17 cellular contexts compared by ENCODE assay signal in the genomic region with DNA sequence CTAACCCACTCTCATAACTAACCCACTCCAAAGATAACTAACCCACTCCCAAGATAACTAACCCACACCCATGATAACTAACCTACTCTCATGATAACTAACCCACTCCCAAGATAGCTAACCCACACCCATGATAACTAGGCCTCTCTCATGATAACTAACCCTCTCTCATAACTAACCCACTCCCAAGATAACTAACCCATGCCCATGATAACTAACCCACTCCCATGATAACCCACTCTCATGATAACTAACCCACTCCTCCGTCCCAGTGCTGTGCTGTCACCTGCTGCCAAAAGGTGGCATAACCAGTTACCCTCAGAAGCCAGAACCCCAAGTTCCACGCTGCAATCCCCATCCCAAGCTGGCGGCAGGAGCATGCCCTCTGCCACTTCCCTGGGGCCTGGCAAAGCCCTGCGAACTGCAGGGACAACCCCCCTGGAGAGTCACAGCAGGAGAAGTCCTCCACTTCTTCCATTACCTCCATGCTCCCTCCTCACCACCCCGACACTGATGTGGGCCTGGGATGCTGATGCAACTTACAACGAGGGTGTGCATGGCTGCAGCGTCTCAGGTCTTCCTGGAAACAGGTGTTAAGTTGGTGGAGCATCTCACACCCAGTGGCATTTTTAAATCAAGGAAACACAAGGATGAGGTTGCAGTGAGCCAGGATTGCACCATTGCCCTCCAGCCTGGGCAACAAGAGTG. TPM values are rescaled to one million over a fixed set of nuclear protein-coding genes. Genes with fewer than 3 reads are reported as not detected.
DNase-seq lines count a peak whose midpoint lies in the region; FAIRE-seq and TF ChIP-seq lines count a peak whose summit lies in the region.
"Had no signal": no experiment of that assay in that cellular context is flagged by ENCODE, and none has a peak within 500 bp of the region (broad histone marks: within the 10 kb centered on the region; RNA-seq: fewer than 3 reads in every experiment).

No MANE protein-coding gene starts in this region.

- H2BK5ac ChIP-seq in trophoblast cell (ENCODE audit: low read depth, low read length, poor library complexity) = no peak overlapping the region

- H3K4me3 Mint-ChIP-seq in T-helper 1 cell treated with Interleukin-12 subunit alpha and Interleukin-12 subunit beta and Interleukin-4 antibody, amounts not matched to agents 30 μg/mL and 1 μg/mL, for 36 hours = no peak overlapping the region

- H4K8ac ChIP-seq in trophoblast cell (ENCODE audit: low read depth, low read length) = no peak overlapping the region

- no peak overlapping the region for H4K12ac ChIP-seq in trophoblast cell (ENCODE audit: low read depth, low read length)

- H3K27ac ChIP-seq in brain microvascular endothelial cell = no peak overlapping the region
- H3K27ac ChIP-seq in osteoblast (ENCODE audit: low read depth, low read length) = no peak overlapping the region
- no peak overlapping the region for H3K27ac ChIP-seq in trophoblast cell (ENCODE audit: low read depth, low read length)
- H3K27ac ChIP-seq: adrenal gland, dorsolateral prefrontal cortex, neutrophil had no signal

- H3K4me1 Mint-ChIP-seq in T-helper 1 cell treated with Interleukin-12 subunit alpha and Interleukin-12 subunit beta and Interleukin-4 antibody, amounts not matched to agents 30 μg/mL and 1 μg/mL, for 36 hours (ENCODE audit: low read depth) = peaks cover 6% of the 10 kb centered on the region

- H3K4me3 ChIP-seq in brain microvascular endothelial cell (ENCODE audit: low read depth, low read length) (no peak overlapping the region), osteoblast (ENCODE audit: insufficient read depth, low read length) (no peak overlapping the region), trophoblast cell (ENCODE audit: low read depth, low read length) (no peak overlapping the region)
- H3K4me3 ChIP-seq: adrenal gland, dorsolateral prefrontal cortex, HAP-1 had no signal

- H4K20me1 ChIP-seq in osteoblast (ENCODE audit: insufficient read depth, low read length) = no peaks in the 10 kb centered on the region

- peaks cover 4% of the 10 kb centered on the region for H3K4me1 ChIP-seq in osteoblast (ENCODE audit: insufficient read depth, low read length)
- H3K4me1 ChIP-seq in trophoblast cell (ENCODE audit: control insufficient read depth in 1 of 2, insufficient read depth in 2 of 2, low read length in 2 of 2) = peaks cover 12% of the 10 kb centered on the region in 2 experiments

- no peak overlapping the region for H3K14ac ChIP-seq in trophoblast cell (ENCODE audit: low read length)

- TF ChIP-seq CTCF in brain microvascular endothelial cell (IDR thresholded peaks at IDR 0.05; ENCODE audit: low read depth, low read length, missing control alignments) = peak; percentile 17
- TF ChIP-seq CTCF in osteoblast (IDR thresholded peaks at IDR 0.05; ENCODE audit: extremely low read depth, low read depth, low read length) = no peak

- H3K18ac ChIP-seq in trophoblast cell (ENCODE audit: low read length) = no peak overlapping the region

- no peak overlapping the region for H3K4ac ChIP-seq in trophoblast cell (ENCODE audit: low read depth, low read length)

- no peak overlapping the region for H2BK12ac ChIP-seq in trophoblast cell (ENCODE audit: low read length)

- no peak overlapping the region for H3K23ac ChIP-seq in trophoblast cell (ENCODE audit: low read length)

- H3K27me3 ChIP-seq in brain microvascular endothelial cell (replicated peaks) (no peaks in the 10 kb centered on the region), osteoblast (ENCODE audit: insufficient read depth, low read length) (no peaks in the 10 kb centered on the region), trophoblast cell (ENCODE audit: insufficient read depth, low read length) (no peaks in the 10 kb centered on the region)
- H3K27me3 ChIP-seq: adrenal gland, dorsolateral prefrontal cortex, neutrophil had no signal

- H3K36me3 Mint-ChIP-seq in T-helper 1 cell treated with Interleukin-12 subunit alpha and Interleukin-12 subunit beta and Interleukin-4 antibody, amounts not matched to agents 30 μg/mL and 1 μg/mL, for 36 hours (ENCODE audit: low read depth) = peaks cover 6% of the 10 kb centered on the region

- H2BK120ac ChIP-seq in trophoblast cell (ENCODE audit: insufficient read depth, low read length, poor library complexity) = no peak overlapping the region

- WGBS in trophoblast cell (ENCODE audit: extremely low coverage, insufficient coverage, insufficient read length) = no CpG with 5 or more reads among the region's 7 CpGs

- DNase-seq in T-helper 1 cell (no peak), HTR-8/SVneo (ENCODE audit: insufficient read length, low spot score) (no peak), brain microvascular endothelial cell (no peak), osteoblast (ENCODE audit: insufficient read length, low spot score, missing footprints) (peak; percentile 74), pons (ENCODE audit: low spot score) (no peak), trophoblast cell (no peak)
- no peak for DNase-seq in stimulated activated CD4-positive, alpha-beta T cell treated with anti-CD3 and anti-CD28 coated beads, Interleukin-4, amount 100 ng/mL, for 4 hours
- DNase-seq: activated CD8-positive, alpha-beta memory T cell treated with anti-CD3 and anti-CD28 coated beads for 24 hours; foreskin fibroblast; NCI-H1436 treated with DMSO at 0.1 percent for 48 hours; NK-92 treated with Interleukin-12 subunit alpha and Interleukin-12 subunit beta, amount 100 ng/mL, for 24 hours had no signal

- H4K91ac ChIP-seq in trophoblast cell (ENCODE audit: low read depth, low read length) = no peak overlapping the region

- H3K4me2 ChIP-seq in osteoblast (ENCODE audit: insufficient read depth, low read length) (no peak overlapping the region), trophoblast cell (ENCODE audit: low read length) (no peak overlapping the region)

- H3K27me3 Mint-ChIP-seq in T-helper 1 cell treated with Interleukin-12 subunit alpha and Interleukin-12 subunit beta and Interleukin-4 antibody, amounts not matched to agents 30 μg/mL and 1 μg/mL, for 36 hours (ENCODE audit: low read depth) = peaks cover 3% of the 10 kb centered on the region

- in situ Hi-C loops in brain microvascular endothelial cell (cut with HindIII; ENCODE audit: low pct_ligation_motif_present, low sequenced_read_pairs) = no loop called here

- H3K79me1 ChIP-seq in trophoblast cell (ENCODE audit: low read length) = no peaks in the 10 kb centered on the region

- peaks cover 25% of the 10 kb centered on the region for H3K9me3 Mint-ChIP-seq in T-helper 1 cell treated with Interleukin-12 subunit alpha and Interleukin-12 subunit beta and Interleukin-4 antibody, amounts not matched to agents 30 μg/mL and 1 μg/mL, for 36 hours

- peaks cover 6% of the 10 kb centered on the region for H3K9me3 ChIP-seq in osteoblast (ENCODE audit: low read depth, low read length)
- peaks cover 11% of the 10 kb centered on the region for H3K9me3 ChIP-seq in trophoblast cell (ENCODE audit: insufficient read depth, low read depth, low read length)
- H3K9me3 ChIP-seq: adrenal gland, HAP-1 had no signal

- peak overlapping the region; percentile 18 for H3K27ac Mint-ChIP-seq in T-helper 1 cell treated with Interleukin-12 subunit alpha and Interleukin-12 subunit beta and Interleukin-4 antibody, amounts not matched to agents 30 μg/mL and 1 μg/mL, for 36 hours

- H3K36me3 ChIP-seq in brain microvascular endothelial cell (replicated peaks) = no peaks in the 10 kb centered on the region
- H3K36me3 ChIP-seq in osteoblast (ENCODE audit: insufficient read depth, low read length) = no peaks in the 10 kb centered on the region
- no peaks in the 10 kb centered on the region for H3K36me3 ChIP-seq in trophoblast cell (ENCODE audit: control insufficient read depth in 1 of 2, insufficient read depth in 2 of 2, low read length in 2 of 2)
- H3K36me3 ChIP-seq: adrenal gland, HAP-1, neutrophil had no signal

- H3K79me2 ChIP-seq in osteoblast (ENCODE audit: insufficient read depth, low read length) (no peaks in the 10 kb centered on the region), trophoblast cell (ENCODE audit: control insufficient read depth, insufficient read depth, low read length, poor library complexity) (no peaks in the 10 kb centered on the region)

- H3K9ac ChIP-seq in trophoblast cell (ENCODE audit: low read length) = no peak overlapping the region

- peak; percentile 57 for FAIRE-seq in HTR-8/SVneo (lab: Jason Lieb, UNC)
- FAIRE-seq: GM18507 had no signal

- no peak overlapping the region for H2AK5ac ChIP-seq in trophoblast cell (ENCODE audit: low read length)

- H2AFZ ChIP-seq in osteoblast (ENCODE audit: low read length) (no peak overlapping the region), trophoblast cell (ENCODE audit: insufficient read depth, low read length, poor library complexity) (no peak overlapping the region)

RNA-seq across cellular contexts. Expression of a gene that starts 30.8 kb away (rescaled TPM):
- 2.7 and 3.6 TPM in 2 replicates for total RNA-seq in osteoblast
- polyA plus RNA-seq in trophoblast cell (2013) = 28.5 and 29.5 TPM in 2 replicates

RNA-seq across cellular contexts. Expression of a gene that starts 51.9 kb away (rescaled TPM):
- 16.8 and 17.0 TPM in 2 replicates for total RNA-seq in osteoblast
- polyA plus RNA-seq in trophoblast cell (2013) = 10.6 and 11.0 TPM in 2 replicates
